In genomic region chr4:169399976-169400767, GRCh38 we compare ENCODE assay signal across 14 cellular contexts.
DNase-seq lines count a peak whose midpoint lies in the region; ATAC-seq and FAIRE-seq lines count a peak whose summit lies in the region.
"Had no signal": no experiment of that assay in that cellular context is flagged by ENCODE, and none has a peak within 500 bp of the region (broad histone marks: within the 10 kb centered on the region; RNA-seq: fewer than 3 reads in every experiment).

No MANE protein-coding gene starts in this region.

- peak; percentile 53 for FAIRE-seq in frontal cortex (lab: Jason Lieb, UNC)

- in situ Hi-C loops in KBM-7 (cut with MboI; ENCODE audit: low pct_unique_long_range_greater_than_20kb, low sequenced_read_pairs), result no loop called here

- no peak for DNase-seq in frontal cortex (ENCODE audit: low spot score in 2 of 2)
- DNase-seq in KBM-7, result no peak
- no peak for DNase-seq in T-helper 1 cell
- DNase-seq: activated naive CD4-positive, alpha-beta T cell treated with anti-CD3 and anti-CD28 coated beads, Interleukin-2, amount 10 ng/mL, durations not matched to agents 7 days and 5 days; midbrain; NCI-H1417 treated with DMSO at 0.1 percent for 48 hours; NCI-H345; stimulated activated CD4-positive, alpha-beta T cell treated with anti-CD3 and anti-CD28 coated beads, Interleukin-4, amount 100 ng/mL, for 24 hours had no signal

- peak; percentile 64 for ATAC-seq in GM18870 (IDR thresholded peaks at IDR 0.05; ENCODE audit: unreplicated experiment)
- ATAC-seq in GM21825 (IDR thresholded peaks at IDR 0.05; ENCODE audit: unreplicated experiment), result peak; percentile 65
- ATAC-seq in HG03432 (IDR thresholded peaks at IDR 0.05; ENCODE audit: unreplicated experiment), result peak; percentile 76
- no peak for ATAC-seq in HG03457 (IDR thresholded peaks at IDR 0.05; ENCODE audit: unreplicated experiment)
- ATAC-seq: sciatic nerve; stimulated activated memory B cell treated with anti-CD40 and anti-IgM and Interleukin-4, amounts not matched to agents 10 μg/mL and 1 μg/mL and 100 μg/mL, for 72 hours had no signal
